ENCODE assay signal across 16 cellular contexts in genomic region chr10:69804775-69805174, GRCh38. TPM values are rescaled to one million over a fixed set of nuclear protein-coding genes. Genes with fewer than 3 reads are reported as not detected.
A peak's percentile ranks its signal among the peaks of the same experiment; 100 is the strongest.
DNase-seq lines count a peak whose midpoint lies in the region; ATAC-seq and TF ChIP-seq lines count a peak whose summit lies in the region.
"Had no signal": no experiment of that assay in that cellular context is flagged by ENCODE, and none has a peak within 500 bp of the region (broad histone marks: within the 10 kb centered on the region; RNA-seq: fewer than 3 reads in every experiment).

No MANE protein-coding gene starts in this region.

- TF ChIP-seq CTCF in SK-N-SH (IDR thresholded peaks at IDR 0.05), result no peak
- TF ChIP-seq CTCF in nephron (IDR thresholded peaks at IDR 0.05; ENCODE audit: unreplicated experiment in 3 of 3), result no peak

- H3K9me3 Mint-ChIP-seq in central memory CD8-positive, alpha-beta T cell, result no peaks in the 10 kb centered on the region
- no peaks in the 10 kb centered on the region for H3K9me3 Mint-ChIP-seq in nephron
- H3K9me3 Mint-ChIP-seq: CD8-positive, alpha-beta memory T cell had no signal

- H2AFZ ChIP-seq in SK-N-SH (ENCODE audit: low read depth), result no peak overlapping the region

- no peaks in the 10 kb centered on the region for H3K36me3 Mint-ChIP-seq in central memory CD8-positive, alpha-beta T cell (ENCODE audit: insufficient read depth)
- no peaks in the 10 kb centered on the region for H3K36me3 Mint-ChIP-seq in nephron (ENCODE audit: low read depth)
- H3K36me3 Mint-ChIP-seq: CD8-positive, alpha-beta memory T cell had no signal

- WGBS in SK-N-SH (ENCODE audit: low lambda C conversion rate), result 91% methylated on average over 6 of the region's 6 CpGs

- peak overlapping the region; percentile 20 for H3K27ac Mint-ChIP-seq in central memory CD8-positive, alpha-beta T cell (ENCODE audit: low read depth)
- H3K27ac Mint-ChIP-seq in nephron, result no peak overlapping the region
- H3K27ac Mint-ChIP-seq: CD8-positive, alpha-beta memory T cell had no signal

- POLR2A ChIA-PET in SK-N-SH (lab: Yijun Ruan, JAX), result interaction anchor here (0.6 kb wide), 1 partner anchor 72 kb away, joined by 3 read pairs; no protein-coding TSS in a partner anchor

- H3K27ac ChIP-seq in SK-N-SH (ENCODE audit: low read depth in 2 of 2, low read length in 1 of 2), result no peak overlapping the region
- H3K27ac ChIP-seq: 22Rv1, BLaER1 had no signal

- H3K27me3 Mint-ChIP-seq in central memory CD8-positive, alpha-beta T cell, result peaks cover 47% of the 10 kb centered on the region
- H3K27me3 Mint-ChIP-seq in nephron (ENCODE audit: low read depth), result peaks cover 37% of the 10 kb centered on the region

- no peak overlapping the region for H3K4me3 Mint-ChIP-seq in central memory CD8-positive, alpha-beta T cell
- peak overlapping the region in 2 of 3 experiments; percentile 78 to 83 for H3K4me3 Mint-ChIP-seq in nephron
- H3K4me3 Mint-ChIP-seq: CD8-positive, alpha-beta memory T cell had no signal

- no peaks in the 10 kb centered on the region for H3K36me3 ChIP-seq in SK-N-SH (replicated peaks in 1 of 2; ENCODE audit: control insufficient read depth in 1 of 2, insufficient read depth in 2 of 2, low read length in 1 of 2)
- H3K36me3 ChIP-seq: BLaER1 had no signal

- no peak overlapping the region; the same call in 1 of the 2 replicates for H3K4me2 ChIP-seq in SK-N-SH
- H3K4me2 ChIP-seq: BLaER1 had no signal

- ATAC-seq in SK-N-SH treated with all-trans-retinoic acid at 6 μM for 48 hours, result no peak
- no peak for ATAC-seq in central memory CD8-positive, alpha-beta T cell (replicated peaks; ENCODE audit: extremely low read depth, poor library complexity, severe bottlenecking)
- ATAC-seq in GM21576 (IDR thresholded peaks at IDR 0.05; ENCODE audit: unreplicated experiment), result no peak

- H3K79me2 ChIP-seq in SK-N-SH (ENCODE audit: insufficient read depth), result peaks cover 55% of the 10 kb centered on the region; the same call in 1 of the 2 replicates

- H3K9me3 ChIP-seq in SK-N-SH, result no peaks in the 10 kb centered on the region
- H3K9me3 ChIP-seq: BLaER1, Caco-2 had no signal

- TF ChIP-seq EP300 in SK-N-SH (IDR thresholded peaks at IDR 0.05; ENCODE audit: borderline replicate concordance in 1 of 2, low read depth in 1 of 2, low read length in 1 of 2), result no peak

- peaks cover 13 to 19% of the 10 kb centered on the region in 2 experiments; a peak in 3 of 4 replicates for H3K4me1 ChIP-seq in SK-N-SH (ENCODE audit: control insufficient read depth in 1 of 2, insufficient read depth in 2 of 2, low read depth in 1 of 2, low read length in 1 of 2)

- CTCF ChIA-PET in SK-N-SH (lab: Yijun Ruan, JAX), result interaction anchor here (1.0 to 15.4 kb wide), 7 partner anchors 10 to 232 kb away, joined by 3 to 160 read pairs (median 4); partner anchors contain the start of gene NEUROG3

- peaks cover 11% of the 10 kb centered on the region for H3F3A ChIP-seq in SK-N-SH (replicated peaks; ENCODE audit: insufficient read depth)

- no peak overlapping the region for H3K9ac ChIP-seq in SK-N-SH
- H3K9ac ChIP-seq: BLaER1 had no signal

- peaks cover 10% of the 10 kb centered on the region for H3K4me1 Mint-ChIP-seq in central memory CD8-positive, alpha-beta T cell
- peaks cover 51% of the 10 kb centered on the region for H3K4me1 Mint-ChIP-seq in nephron

- DNase-seq in SK-N-SH (no peak), NCI-H526 treated with DMSO at 0.1 percent for 48 hours (lab: John Stamatoyannopoulos, UW) (no peak), NCI-H1436 (lab: John Stamatoyannopoulos, UW) (no peak), ureter (ENCODE audit: low spot score) (no peak)
- DNase-seq in central memory CD8-positive, alpha-beta T cell (ENCODE audit: low spot score in 2 of 2), result no peak
- DNase-seq: AML-193; Caco-2; CD8-positive, alpha-beta memory T cell; DMS53; GF-D8; HCEC 1CT had no signal

- no peak overlapping the region for H3K4me3 ChIP-seq in SK-N-SH (ENCODE audit: low read depth in 2 of 2, low read length in 1 of 2)
- H3K4me3 ChIP-seq: BLaER1 had no signal

- H3K27me3 ChIP-seq in SK-N-SH (ENCODE audit: insufficient read depth), result no peaks in the 10 kb centered on the region

- no peak for TF ChIP-seq RAD21 in SK-N-SH (IDR thresholded peaks at IDR 0.05; ENCODE audit: low read length)

- no peaks in the 10 kb centered on the region for H4K20me1 ChIP-seq in SK-N-SH (ENCODE audit: insufficient read depth)

- H3K9me2 ChIP-seq in SK-N-SH, result no peaks in the 10 kb centered on the region

TF ChIP-seq in SK-N-SH treated with all-trans-retinoic acid at 6 μM for 48 hours, 23 proteins besides CTCF, POLR2A, EP300 and RAD21:
- TF ChIP-seq ZFP3 (CRISPR knock-in tag; IDR thresholded peaks at IDR 0.05) (peak; percentile 71; the same call in 1 of the 2 replicates), POU6F1 (CRISPR knock-in tag; IDR thresholded peaks at IDR 0.05; ENCODE audit: borderline replicate concordance, low read depth) (no peak)

TF ChIP-seq in SK-N-SH, 30 proteins besides CTCF, POLR2A, EP300 and RAD21:
- TF ChIP-seq NRF1 (IDR thresholded peaks at IDR 0.05; ENCODE audit: low read depth, low read length), result no peak

RNA-seq across cellular contexts. Expression of gene COL13A1, which starts 3.1 kb away (rescaled TPM):
- polyA plus RNA-seq in SK-N-SH (2012; rRNA removed), result 21.0 and 26.7 TPM in 2 replicates
- 17.1 and 23.2 TPM in 2 replicates for polyA plus RNA-seq in SK-N-SH (2012; cell fraction: cytosol; rRNA removed)
- polyA plus RNA-seq in SK-N-SH (2012; cell fraction: nucleus; rRNA removed), result 37.4 and 37.6 TPM in 2 replicates
- total RNA-seq in ureter, result 4.9 TPM
- total RNA-seq: Caco-2; CD8-positive, alpha-beta memory T cell had no signal
- polyA plus RNA-seq: CD8-positive, alpha-beta memory T cell had no signal
